ENCODE assay signal across 14 cellular contexts in genomic region chr13:79995334-79995733, GRCh38.
DNase-seq lines count a peak whose midpoint lies in the region; ATAC-seq and TF ChIP-seq lines count a peak whose summit lies in the region.
"Had no signal": no experiment of that assay in that cellular context is flagged by ENCODE, and none has a peak within 500 bp of the region (broad histone marks: within the 10 kb centered on the region; RNA-seq: fewer than 3 reads in every experiment).

No MANE protein-coding gene starts in this region.

- no peak overlapping the region for H3K4me3 ChIP-seq in MG63
- H3K4me3 ChIP-seq: PC-9 had no signal

- H3K4me3 Mint-ChIP-seq in activated CD8-positive, alpha-beta T cell treated with anti-CD3 and anti-CD28 coated beads for 36 hours, result no peak overlapping the region
- H3K4me3 Mint-ChIP-seq: activated T-helper 17 cell treated with anti-CD3 and anti-CD28 coated beads, Interleukin-2, amount 50 U/mL, for 72 hours; CD4-positive, CD25-positive, alpha-beta regulatory T cell; dendritic cell treated with granulocyte-macrophage colony-stimulating factor and Interleukin-4, amounts not matched to agents 40 ng/mL and 50 ng/mL, for 4 days; stimulated activated naive B cell treated with anti-CD40 and anti-IgM and Interleukin-4, amounts not matched to agents 10 μg/mL and 1 μg/mL and 100 μg/mL, for 72 hours had no signal

- no peaks in the 10 kb centered on the region for H3K36me3 ChIP-seq in MG63

- intact Hi-C loops in activated CD8-positive, alpha-beta T cell treated with anti-CD3 and anti-CD28 coated beads for 36 hours (cut with micrococcal nuclease), result no loop called here

- H3K36me3 Mint-ChIP-seq in activated CD8-positive, alpha-beta T cell treated with anti-CD3 and anti-CD28 coated beads for 36 hours (ENCODE audit: low read depth), result no peaks in the 10 kb centered on the region
- H3K36me3 Mint-ChIP-seq: CD4-positive, CD25-positive, alpha-beta regulatory T cell; stimulated activated naive B cell treated with anti-CD40 and anti-IgM and Interleukin-4, amounts not matched to agents 10 μg/mL and 1 μg/mL and 100 μg/mL, for 72 hours had no signal

- H3K9me3 Mint-ChIP-seq in activated CD8-positive, alpha-beta T cell treated with anti-CD3 and anti-CD28 coated beads for 36 hours, result no peaks in the 10 kb centered on the region
- H3K9me3 Mint-ChIP-seq: dendritic cell treated with granulocyte-macrophage colony-stimulating factor and Interleukin-4, amounts not matched to agents 40 ng/mL and 50 ng/mL, for 4 days had no signal

- H3K27me3 ChIP-seq in MG63, result no peaks in the 10 kb centered on the region

- H3K27me3 Mint-ChIP-seq in activated CD8-positive, alpha-beta T cell treated with anti-CD3 and anti-CD28 coated beads for 36 hours, result peaks cover 2% of the 10 kb centered on the region
- H3K27me3 Mint-ChIP-seq: activated T-helper 17 cell treated with anti-CD3 and anti-CD28 coated beads, Interleukin-2, amount 50 U/mL, for 72 hours; CD4-positive, CD25-positive, alpha-beta regulatory T cell; dendritic cell treated with granulocyte-macrophage colony-stimulating factor and Interleukin-4, amounts not matched to agents 40 ng/mL and 50 ng/mL, for 4 days had no signal

- in situ Hi-C loops in Caki2 (cut with HindIII; ENCODE audit: low pct_unique_long_range_greater_than_20kb, low sequenced_read_pairs), result no loop called here

- DNase-seq in Caki2 (ENCODE audit: low read depth), result peak; percentile 41
- peak; percentile 57 for DNase-seq in MG63
- peak; percentile 70 for DNase-seq in dermis blood vessel endothelial cell
- peak; percentile 53 for DNase-seq in middle frontal gyrus (ENCODE audit: extremely low spot score, low spot score)
- no peak for DNase-seq in activated CD8-positive, alpha-beta T cell treated with anti-CD3 and anti-CD28 coated beads for 36 hours
- no peak for DNase-seq in T-helper 9 cell
- no peak for DNase-seq in NCI-H2081 (lab: John Stamatoyannopoulos, UW)
- DNase-seq: CD4-positive, CD25-positive, alpha-beta regulatory T cell; NCI-H187; stimulated activated naive B cell treated with anti-CD40 and anti-IgM and Interleukin-4, amounts not matched to agents 10 μg/mL and 1 μg/mL and 100 μg/mL, for 72 hours had no signal

- H3K4me1 Mint-ChIP-seq in activated CD8-positive, alpha-beta T cell treated with anti-CD3 and anti-CD28 coated beads for 36 hours (ENCODE audit: low read depth), result no peaks in the 10 kb centered on the region
- H3K4me1 Mint-ChIP-seq: activated T-helper 17 cell treated with anti-CD3 and anti-CD28 coated beads, Interleukin-2, amount 50 U/mL, for 72 hours; stimulated activated naive B cell treated with anti-CD40 and anti-IgM and Interleukin-4, amounts not matched to agents 10 μg/mL and 1 μg/mL and 100 μg/mL, for 72 hours had no signal

- H3K9me3 ChIP-seq in MG63, result no peaks in the 10 kb centered on the region

- ATAC-seq in HG02588 (IDR thresholded peaks at IDR 0.05; ENCODE audit: unreplicated experiment), result no peak
- ATAC-seq in activated CD8-positive, alpha-beta T cell treated with anti-CD3 and anti-CD28 coated beads for 36 hours, result no peak
- ATAC-seq: activated T-helper 17 cell treated with anti-CD3 and anti-CD28 coated beads, Interleukin-2, amount 50 U/mL, for 72 hours; stimulated activated naive B cell treated with anti-CD40 and anti-IgM and Interleukin-4, amounts not matched to agents 10 μg/mL and 1 μg/mL and 100 μg/mL, for 72 hours had no signal

- no peak for TF ChIP-seq CTCF in activated CD8-positive, alpha-beta T cell treated with anti-CD3 and anti-CD28 coated beads for 36 hours (IDR thresholded peaks at IDR 0.05)

- CTCF ChIA-PET in activated CD8-positive, alpha-beta T cell treated with anti-CD3 and anti-CD28 coated beads for 36 hours (lab: Charles Lee), result no interaction called here

- POLR2A ChIA-PET in activated CD8-positive, alpha-beta T cell treated with anti-CD3 and anti-CD28 coated beads for 36 hours (lab: Charles Lee), result no interaction called here

- no peak overlapping the region for H3K27ac Mint-ChIP-seq in activated CD8-positive, alpha-beta T cell treated with anti-CD3 and anti-CD28 coated beads for 36 hours
- H3K27ac Mint-ChIP-seq: activated T-helper 17 cell treated with anti-CD3 and anti-CD28 coated beads, Interleukin-2, amount 50 U/mL, for 72 hours; CD4-positive, CD25-positive, alpha-beta regulatory T cell; dendritic cell treated with granulocyte-macrophage colony-stimulating factor and Interleukin-4, amounts not matched to agents 40 ng/mL and 50 ng/mL, for 4 days; stimulated activated naive B cell treated with anti-CD40 and anti-IgM and Interleukin-4, amounts not matched to agents 10 μg/mL and 1 μg/mL and 100 μg/mL, for 72 hours had no signal

Comparison
In these comparisons a context has a peak if more than half of its experiments do, and no peak if none do; other contexts are left out.
1. DNase-seq: peak in Caki2 (single experiment), MG63 (single experiment), dermis blood vessel endothelial cell (single experiment) and middle frontal gyrus (single experiment); none in activated CD8-positive, alpha-beta T cell treated with anti-CD3 and anti-CD28 coated beads for 36 hours (single experiment), T-helper 9 cell (single experiment) and NCI-H2081 (0 of 2).